Comparison of ENCODE assay signal across 28 cellular contexts in genomic region chr9:14713187-14713799, GRCh38. TPM values are rescaled to one million over a fixed set of nuclear protein-coding genes. Genes with fewer than 3 reads are reported as not detected.
"Had no signal": no experiment of that assay in that cellular context is flagged by ENCODE, and none has a peak within 500 bp of the region (broad histone marks: within the 10 kb centered on the region; RNA-seq: fewer than 3 reads in every experiment).

No MANE protein-coding gene starts in this region.

- H3K4me1 ChIP-seq: body of pancreas, esophagus muscularis mucosa, gastroesophageal sphincter, sigmoid colon, upper lobe of right lung had no signal

- H3K27ac ChIP-seq: body of pancreas, esophagus muscularis mucosa, gastroesophageal sphincter, sigmoid colon, thoracic aorta, upper lobe of right lung had no signal

- H3K4me3 ChIP-seq: body of pancreas, esophagus muscularis mucosa, gastroesophageal sphincter, sigmoid colon, smooth muscle cell, thoracic aorta, upper lobe of right lung had no signal

- H3K36me3 ChIP-seq: esophagus muscularis mucosa, gastroesophageal sphincter, sigmoid colon, thoracic aorta, upper lobe of right lung had no signal

- H3K4me2 ChIP-seq: smooth muscle cell had no signal

- H3K27me3 ChIP-seq: body of pancreas, esophagus muscularis mucosa, sigmoid colon, upper lobe of right lung had no signal

- H3K9me3 ChIP-seq: body of pancreas, sigmoid colon, thoracic aorta, upper lobe of right lung had no signal

- DNase-seq: activated CD4-positive, alpha-beta memory T cell treated with anti-CD3 and anti-CD28 coated beads for 36 hours; activated CD4-positive, alpha-beta T cell treated with anti-CD3 and anti-CD28 coated beads for 48 hours; activated CD4-positive, CD25-positive, alpha-beta regulatory T cell; activated effector memory CD4-positive, alpha-beta T cell treated with Interleukin-2 at 50 U/mL for 16 hours; activated naive CD4-positive, alpha-beta T cell treated with anti-CD3 and anti-CD28 coated beads, Interleukin-2, amount 50 U/mL, for 16 hours; activated T-cell treated with anti-CD3 and anti-CD28 coated beads, Interleukin-2, amount 50 U/mL, for 72 hours; anterior cingulate cortex; body of pancreas; caudate nucleus; effector CD4-positive, alpha-beta T cell; head of caudate nucleus; hypothalamus; left ventricle myocardium superior; midbrain; natural killer cell; sigmoid colon; stimulated activated CD4-positive, alpha-beta T cell treated with anti-CD3 and anti-CD28 coated beads, Interleukin-2, amount 100 ng/mL, for 48 hours; stimulated activated naive CD4-positive, alpha-beta T cell treated with Interleukin-2 at 50 U/mL for 16 hours; T-helper 9 cell; upper lobe of right lung had no signal

RNA-seq across cellular contexts. Expression of gene CER1, which starts 9.2 kb away (rescaled TPM):
- total RNA-seq: activated CD4-positive, alpha-beta memory T cell treated with anti-CD3 and anti-CD28 coated beads for 36 hours; activated T-cell treated with anti-CD3 and anti-CD28 coated beads, Interleukin-2, amount 50 U/mL, for 72 hours; esophagus muscularis mucosa; gastroesophageal sphincter; left ventricle myocardium superior; natural killer cell; osteoblast; posterior vena cava; renal cortical epithelial cell; T-helper 1 cell treated with Interleukin-12 subunit alpha and Interleukin-12 subunit beta and Interleukin-4 antibody, amounts not matched to agents 30 ng/mL and 1 ng/mL, for 36 hours; thoracic aorta; upper lobe of right lung had no signal
- polyA plus RNA-seq: sigmoid colon, smooth muscle cell had no signal
